14 cellular contexts compared by ENCODE assay signal in genomic region chr15:78949461-78949860, GRCh38. TPM values are rescaled to one million over a fixed set of nuclear protein-coding genes. Genes with fewer than 3 reads are reported as not detected.
DNase-seq lines count a peak whose midpoint lies in the region; ATAC-seq and TF ChIP-seq lines count a peak whose summit lies in the region.
"Had no signal": no experiment of that assay in that cellular context is flagged by ENCODE, and none has a peak within 500 bp of the region (broad histone marks: within the 10 kb centered on the region; RNA-seq: fewer than 3 reads in every experiment).

No MANE protein-coding gene starts in this region.

- no peak overlapping the region for H2BK120ac ChIP-seq in trophoblast cell (ENCODE audit: insufficient read depth, low read length, poor library complexity)

- DNase-seq in DMS53 (lab: John Stamatoyannopoulos, UW) (peak; percentile 56), DMS53 treated with DMSO at 0.1 percent for 48 hours (lab: John Stamatoyannopoulos, UW; ENCODE audit: unreplicated experiment) (no peak), HT-29 (ENCODE audit: low spot score) (peak; percentile 80), body of pancreas (peak in 2 of 4 donors; percentile 53 to 60), trophoblast cell (peak; percentile 60 to 65), D341Med (ENCODE audit: low spot score) (no peak), osteoblast (ENCODE audit: insufficient read length, low spot score, missing footprints) (no peak)
- DNase-seq: COR-L47, GF-D8, Karpas-422, NCI-H2081, NCI-H82, SHP77 treated with DMSO at 0.1 percent for 48 hours had no signal

- no peak overlapping the region for H3K4ac ChIP-seq in trophoblast cell (ENCODE audit: low read depth, low read length)

- no peak for TF ChIP-seq CTCF in body of pancreas (IDR thresholded peaks at IDR 0.05)
- no peak for TF ChIP-seq CTCF in osteoblast (IDR thresholded peaks at IDR 0.05; ENCODE audit: extremely low read depth, low read depth, low read length)

- no peak for TF ChIP-seq POLR2A in body of pancreas (IDR thresholded peaks at IDR 0.05)

- H3K14ac ChIP-seq in trophoblast cell (ENCODE audit: low read length) = no peak overlapping the region

- H3K27me3 ChIP-seq in body of pancreas (no peaks in the 10 kb centered on the region), trophoblast cell (ENCODE audit: insufficient read depth, low read length) (no peaks in the 10 kb centered on the region), osteoblast (ENCODE audit: insufficient read depth, low read length) (peaks cover 8% of the 10 kb centered on the region)

- H2BK5ac ChIP-seq in trophoblast cell (ENCODE audit: low read depth, low read length, poor library complexity) = no peak overlapping the region

- H3K18ac ChIP-seq in trophoblast cell (ENCODE audit: low read length) = no peak overlapping the region

- H3K4me2 ChIP-seq in trophoblast cell (ENCODE audit: low read length) (no peak overlapping the region), osteoblast (ENCODE audit: insufficient read depth, low read length) (no peak overlapping the region)

- no peak overlapping the region for H3K23ac ChIP-seq in trophoblast cell (ENCODE audit: low read length)

- H4K12ac ChIP-seq in trophoblast cell (ENCODE audit: low read depth, low read length) = no peak overlapping the region

- intact Hi-C loops in body of pancreas (cut with DNase I) = no loop called here

- H3K79me2 ChIP-seq in trophoblast cell (ENCODE audit: control insufficient read depth, insufficient read depth, low read length, poor library complexity) = no peaks in the 10 kb centered on the region
- H3K79me2 ChIP-seq in osteoblast (ENCODE audit: insufficient read depth, low read length) = no peaks in the 10 kb centered on the region

- H3K4me1 ChIP-seq in body of pancreas = peaks cover 53% of the 10 kb centered on the region
- H3K4me1 ChIP-seq in trophoblast cell (ENCODE audit: control insufficient read depth in 1 of 2, insufficient read depth in 2 of 2, low read length in 2 of 2) = peaks cover 7 to 20% of the 10 kb centered on the region in 2 experiments
- H3K4me1 ChIP-seq in osteoblast (ENCODE audit: insufficient read depth, low read length) = peaks cover 5% of the 10 kb centered on the region

- H2AK5ac ChIP-seq in trophoblast cell (ENCODE audit: low read length) = no peak overlapping the region

- no peak overlapping the region for H4K91ac ChIP-seq in trophoblast cell (ENCODE audit: low read depth, low read length)

- ATAC-seq in body of pancreas (peak; percentile 17), GM21723 (IDR thresholded peaks at IDR 0.05; ENCODE audit: unreplicated experiment) (no peak)

- H3K4me3 ChIP-seq in body of pancreas = no peak overlapping the region
- H3K4me3 ChIP-seq in trophoblast cell (ENCODE audit: low read depth, low read length) = no peak overlapping the region
- H3K4me3 ChIP-seq in osteoblast (ENCODE audit: insufficient read depth, low read length) = no peak overlapping the region

- H4K20me1 ChIP-seq in osteoblast (ENCODE audit: insufficient read depth, low read length) = no peaks in the 10 kb centered on the region

- peaks cover 9% of the 10 kb centered on the region for H3K79me1 ChIP-seq in trophoblast cell (ENCODE audit: low read length)

- no peak overlapping the region for H4K8ac ChIP-seq in trophoblast cell (ENCODE audit: low read depth, low read length)

- no peak overlapping the region for H2BK12ac ChIP-seq in trophoblast cell (ENCODE audit: low read length)

- no peak overlapping the region for H3K9ac ChIP-seq in trophoblast cell (ENCODE audit: low read length)

- H3K36me3 ChIP-seq in body of pancreas (replicated peaks in 1 of 2; ENCODE audit: insufficient read depth in 1 of 2, low read depth in 2 of 2) (no peaks in the 10 kb centered on the region), trophoblast cell (ENCODE audit: control insufficient read depth in 1 of 2, insufficient read depth in 2 of 2, low read length in 2 of 2) (no peaks in the 10 kb centered on the region), osteoblast (ENCODE audit: insufficient read depth, low read length) (no peaks in the 10 kb centered on the region)

- H3K27ac ChIP-seq in body of pancreas (peak overlapping the region in 3 of 4 donors; percentile 73 to 87 (median 78)), trophoblast cell (ENCODE audit: low read depth, low read length) (no peak overlapping the region), osteoblast (ENCODE audit: low read depth, low read length) (no peak overlapping the region)

- no peak overlapping the region for H2AFZ ChIP-seq in trophoblast cell (ENCODE audit: insufficient read depth, low read length, poor library complexity)
- no peak overlapping the region for H2AFZ ChIP-seq in osteoblast (ENCODE audit: low read length)

- H3K9me3 ChIP-seq in body of pancreas (no peaks in the 10 kb centered on the region), trophoblast cell (ENCODE audit: insufficient read depth, low read depth, low read length) (no peaks in the 10 kb centered on the region), osteoblast (ENCODE audit: low read depth, low read length) (no peaks in the 10 kb centered on the region)

- 0% methylated on average over 1 of the region's 1 CpG for WGBS in body of pancreas, 2 donors
- no CpG with 5 or more reads among the region's 1 CpG for WGBS in trophoblast cell (ENCODE audit: extremely low coverage, insufficient coverage, insufficient read length)

RNA-seq across cellular contexts. Expression of gene CTSH, which starts 4.6 kb away (rescaled TPM):
- total RNA-seq in HT-29 (2014; rRNA removed; shearing (Covaris generic)) = 492 and 536 TPM in 2 replicates
- total RNA-seq in body of pancreas = 100 to 1,000 TPM; 107 to 145 TPM
- 73.2 and 80.7 TPM in 2 replicates for polyA plus RNA-seq in trophoblast cell (2013)
- total RNA-seq in osteoblast = 4.7 and 8.8 TPM in 2 replicates

Comparison
In these comparisons a context has a peak if more than half of its experiments do, and no peak if none do; other contexts are left out.
1. DNase-seq: peak in DMS53 (single experiment), HT-29 (single experiment) and trophoblast cell (2 of 2); none in DMS53 treated with DMSO at 0.1 percent for 48 hours (single experiment), D341Med (single experiment) and osteoblast (single experiment).
2. H3K27ac ChIP-seq: peak in body of pancreas (3 of 4); none in trophoblast cell (single experiment) and osteoblast (single experiment).
3. RNA of gene CTSH, which starts 4.6 kb away (total RNA-seq): 492 to 536 TPM in HT-29 and 107 to 145 TPM in body of pancreas; 4.7 to 8.8 TPM in osteoblast; every median in the first group is over 10 times any median in the second.